8 cellular contexts compared by ENCODE assay signal in the genomic region with DNA sequence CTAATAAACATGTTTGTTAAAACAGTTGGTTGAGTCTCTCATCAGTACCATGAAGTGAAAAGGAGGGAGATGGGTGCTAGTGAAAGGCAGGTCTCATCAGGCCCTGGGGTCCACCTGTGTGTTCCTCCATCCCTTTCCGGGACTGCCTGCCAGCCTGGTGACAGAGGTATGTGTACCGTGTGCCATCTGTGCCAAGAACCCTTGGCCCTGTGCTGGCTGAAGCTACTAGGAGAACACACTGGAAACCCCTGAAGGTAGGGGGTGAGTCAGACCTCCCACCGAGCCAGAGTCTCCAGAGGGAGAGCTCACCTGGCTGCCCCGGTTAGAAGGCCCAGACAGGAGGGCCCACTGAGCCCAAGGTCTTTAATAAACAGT. TPM values are rescaled to one million over a fixed set of nuclear protein-coding genes. Genes with fewer than 3 reads are reported as not detected.
DNase-seq lines count a peak whose midpoint lies in the region; ATAC-seq and TF ChIP-seq lines count a peak whose summit lies in the region.

No MANE protein-coding gene starts in this region.

- H3K4me3 ChIP-seq in endodermal cell (ENCODE audit: low read length) (peak overlapping the region; percentile 92), ovary (peak overlapping the region; percentile 77)

- 86 to 89% methylated on average over 4 of the region's 4 CpGs for WGBS in endodermal cell (ENCODE audit: insufficient coverage in 1 of 2, insufficient read length in 1 of 2), 2 experiments
- 40 to 56% (median 45%) methylated on average over 4 of the region's 4 CpGs for WGBS in ovary, 3 donors

- H3K27ac Mint-ChIP-seq in T-helper 17 cell, result peak overlapping the region; percentile 97
- peak overlapping the region; percentile 68 for H3K27ac Mint-ChIP-seq in endodermal cell

- no peak for TF ChIP-seq EP300 in ovary (IDR thresholded peaks at IDR 0.05)

- peaks cover 7% of the 10 kb centered on the region for H3K36me3 ChIP-seq in endodermal cell (ENCODE audit: control insufficient read depth, insufficient read depth, low read length)
- H3K36me3 ChIP-seq in ovary, result no peaks in the 10 kb centered on the region

- ATAC-seq in T-helper 17 cell, result no peak
- ATAC-seq in GM21528 (IDR thresholded peaks at IDR 0.05; ENCODE audit: low FRiP score, unreplicated experiment), result no peak

- H3K4me1 Mint-ChIP-seq in T-helper 17 cell (peaks cover 49% of the 10 kb centered on the region), endodermal cell (peaks cover 39% of the 10 kb centered on the region)

- TF ChIP-seq CTCF in endodermal cell (conservative IDR thresholded peaks at IDR 0.05) (no peak), ovary (IDR thresholded peaks at IDR 0.05) (no peak)

- peak overlapping the region; percentile 98 for H3K4me3 Mint-ChIP-seq in T-helper 17 cell
- peak overlapping the region; percentile 85 for H3K4me3 Mint-ChIP-seq in endodermal cell

- DNase-seq in activated CD4-positive, alpha-beta T cell treated with anti-CD3 and anti-CD28 coated beads for 1 hour, result peak; percentile 37
- DNase-seq in activated CD4-positive, alpha-beta T cell treated with anti-CD3 and anti-CD28 coated beads, Interleukin-2, amount 50 U/mL, for 1 hour, result no peak
- DNase-seq in T-helper 17 cell (no peak), endodermal cell (no peak), ovary (peak in 4 of 5 donors; percentile 54 to 63 (median 59)), NCI-H524 treated with DMSO at 0.1 percent for 48 hours (lab: John Stamatoyannopoulos, UW) (no peak), DMS114 treated with DMSO at 0.1 percent for 48 hours (lab: John Stamatoyannopoulos, UW; ENCODE audit: unreplicated experiment) (no peak)

- no peaks in the 10 kb centered on the region for H3K9me3 Mint-ChIP-seq in endodermal cell

- no peak overlapping the region for H3K9ac ChIP-seq in endodermal cell (ENCODE audit: extremely low read depth, low read length, poor library complexity, severe bottlenecking)

- intact Hi-C loops in ovary (cut with DNase I), result loop anchor here in 2 of 4 donors (2.0 to 10.0 kb wide), 2 partner anchors 19 to 49 kb away; no protein-coding TSS in a partner anchor

- H3K9me3 ChIP-seq in T-helper 17 cell (ENCODE audit: control insufficient read depth, low read length, poor library complexity, severe bottlenecking) (no peaks in the 10 kb centered on the region), endodermal cell (ENCODE audit: control insufficient read depth, low read length) (no peaks in the 10 kb centered on the region), ovary (no peaks in the 10 kb centered on the region)

- no peak for TF ChIP-seq POLR2A in ovary (IDR thresholded peaks at IDR 0.05)

- H3K27me3 Mint-ChIP-seq in T-helper 17 cell, result no peaks in the 10 kb centered on the region
- no peaks in the 10 kb centered on the region for H3K27me3 Mint-ChIP-seq in endodermal cell (ENCODE audit: insufficient read depth)

- H3K27me3 ChIP-seq in endodermal cell (ENCODE audit: control insufficient read depth, insufficient read depth, low read length, poor library complexity, severe bottlenecking) (no peaks in the 10 kb centered on the region), ovary (no peaks in the 10 kb centered on the region)

- peaks cover 12% of the 10 kb centered on the region for H3K36me3 Mint-ChIP-seq in T-helper 17 cell (ENCODE audit: low read depth)
- H3K36me3 Mint-ChIP-seq in endodermal cell (ENCODE audit: low read depth), result peaks cover 1% of the 10 kb centered on the region

- H3K27ac ChIP-seq in endodermal cell (ENCODE audit: low read depth, low read length) (no peak overlapping the region), ovary (peak overlapping the region; percentile 89 to 92)

- H3K4me1 ChIP-seq in endodermal cell (ENCODE audit: control insufficient read depth, insufficient read depth, low read length) (peaks cover 20% of the 10 kb centered on the region), ovary (ENCODE audit: insufficient read depth) (peaks cover 6% of the 10 kb centered on the region)

RNA-seq across cellular contexts. Expression of a gene that starts 2.3 kb away (rescaled TPM):
- total RNA-seq in T-helper 17 cell (100 to 1,000 TPM; 186 to 300 TPM), endodermal cell (10 to 100 TPM; 20.5 to 30.2 TPM), ovary (1,000 to 10,000 TPM in 2 of 7 donors, 100 to 1,000 TPM in 5; 229 to 1,952 (median 524) TPM)
- 178 TPM for polyA plus RNA-seq in endodermal cell (2013, experiment 1 of 2)
- polyA plus RNA-seq in endodermal cell (2013, experiment 2 of 2), result 119 TPM
- 100 to 1,000 TPM in 1 of 2 donors, 10 to 100 TPM in 1; 46.6 to 529 TPM for polyA plus RNA-seq in ovary

RNA-seq across cellular contexts. Expression of a gene that starts 59.9 kb away (rescaled TPM):
- 10 to 100 TPM; 14.0 to 14.6 TPM for total RNA-seq in T-helper 17 cell
- total RNA-seq in endodermal cell, result 10 to 100 TPM; 29.2 to 34.0 TPM
- 38.9 TPM for polyA plus RNA-seq in endodermal cell (2013, experiment 1 of 2)
- 35.4 TPM for polyA plus RNA-seq in endodermal cell (2013, experiment 2 of 2)
- total RNA-seq in ovary, result 10 to 100 TPM; 21.6 to 53.5 (median 31.1) TPM
- polyA plus RNA-seq in ovary, result 10 to 100 TPM; 22.5 to 53.9 TPM

Comparison
In these comparisons a context has a peak if more than half of its experiments do, and no peak if none do; other contexts are left out.
1. DNase-seq: peak in activated CD4-positive, alpha-beta T cell treated with anti-CD3 and anti-CD28 coated beads for 1 hour (single experiment) and ovary (4 of 5); none in activated CD4-positive, alpha-beta T cell treated with anti-CD3 and anti-CD28 coated beads, Interleukin-2, amount 50 U/mL, for 1 hour (single experiment), T-helper 17 cell (0 of 3), endodermal cell (single experiment), NCI-H524 treated with DMSO at 0.1 percent for 48 hours (single experiment) and DMS114 treated with DMSO at 0.1 percent for 48 hours (single experiment).
2. RNA of a gene that starts 2.3 kb away (total RNA-seq): 229 to 1,952 TPM in ovary and 186 to 300 TPM in T-helper 17 cell; 20.5 to 30.2 TPM in endodermal cell; every median in the first group is over 4 times any median in the second.